In the genomic region with DNA sequence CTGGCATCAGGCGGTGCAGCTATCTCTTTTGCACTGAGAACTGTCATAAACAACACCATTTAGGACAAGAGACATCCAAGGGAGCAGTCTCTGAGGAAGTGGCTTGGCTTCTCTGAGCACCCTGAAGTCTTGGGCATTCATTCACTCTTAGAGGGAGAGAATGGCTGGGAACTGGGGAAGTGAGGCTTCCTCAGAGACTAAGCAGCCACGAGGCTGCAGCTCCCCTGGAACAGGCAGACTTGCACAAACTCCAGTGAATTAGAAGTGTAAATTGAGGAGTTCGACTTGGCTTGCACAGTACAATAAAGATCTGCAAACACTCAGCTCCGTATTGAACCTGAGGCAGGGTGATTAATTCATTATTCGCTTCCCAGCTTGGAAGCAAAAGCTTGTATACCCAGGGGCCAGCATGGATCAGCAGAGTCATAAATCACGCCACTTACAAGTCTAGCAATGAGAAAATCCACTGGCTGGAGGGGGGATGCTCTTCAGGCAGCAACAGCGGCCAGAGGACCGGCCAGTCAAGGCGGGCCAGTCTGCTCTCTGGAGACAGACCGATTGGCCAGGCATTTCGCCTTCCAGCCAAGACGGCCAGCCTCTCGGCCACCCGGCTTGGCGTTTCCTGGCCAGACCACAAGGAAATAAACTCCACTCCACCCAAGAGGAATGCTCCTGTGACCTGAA, we compare ENCODE assay signal across 13 cellular contexts.
DNase-seq lines count a peak whose midpoint lies in the region; ATAC-seq, FAIRE-seq and TF ChIP-seq lines count a peak whose summit lies in the region.
"Had no signal": no experiment of that assay in that cellular context is flagged by ENCODE, and none has a peak within 500 bp of the region (broad histone marks: within the 10 kb centered on the region; RNA-seq: fewer than 3 reads in every experiment).

No MANE protein-coding gene starts in this region.

- H3K36me3 ChIP-seq in brain microvascular endothelial cell (replicated peaks), result no peaks in the 10 kb centered on the region
- H3K36me3 ChIP-seq in stomach smooth muscle (ENCODE audit: control insufficient read depth in 2 of 2, insufficient read depth in 2 of 2, low read length in 2 of 2), result no peaks in the 10 kb centered on the region

- no peak overlapping the region for H3K27ac ChIP-seq in brain microvascular endothelial cell
- H3K27ac ChIP-seq in stomach smooth muscle (ENCODE audit: low read length), result peak overlapping the region; percentile 24

- no peak for TF ChIP-seq POLR2A in GM12892 (IDR thresholded peaks at IDR 0.05; ENCODE audit: low read depth, low read length)

- in situ Hi-C loops in brain microvascular endothelial cell (cut with HindIII; ENCODE audit: low pct_ligation_motif_present, low sequenced_read_pairs), result no loop called here

- ATAC-seq in left colon (peak; percentile 46), GM18498 (IDR thresholded peaks at IDR 0.05; ENCODE audit: unreplicated experiment) (no peak)
- ATAC-seq in naive thymus-derived CD8-positive, alpha-beta T cell, result no peak

- H3K27me3 ChIP-seq in brain microvascular endothelial cell (replicated peaks) (no peaks in the 10 kb centered on the region), stomach smooth muscle (ENCODE audit: control insufficient read depth in 1 of 2, insufficient read depth in 2 of 2, low read length in 2 of 2) (peaks cover 0 to 2% of the 10 kb centered on the region in 2 donors)

- no peak overlapping the region for H3K4me3 Mint-ChIP-seq in naive thymus-derived CD8-positive, alpha-beta T cell
- H3K4me3 Mint-ChIP-seq: activated T-cell treated with anti-CD3 and anti-CD28 coated beads, Interleukin-2, amount 50 U/mL, for 24 hours had no signal

- H3K27ac Mint-ChIP-seq in naive thymus-derived CD8-positive, alpha-beta T cell, result no peak overlapping the region
- H3K27ac Mint-ChIP-seq: activated T-cell treated with anti-CD3 and anti-CD28 coated beads, Interleukin-2, amount 50 U/mL, for 24 hours had no signal

- H3K4me3 ChIP-seq in brain microvascular endothelial cell (ENCODE audit: low read depth, low read length) (no peak overlapping the region), stomach smooth muscle (ENCODE audit: low read length in 2 of 2) (peak overlapping the region in 1 of 2 donors; percentile 49)

- FAIRE-seq in GM12892 (lab: Jason Lieb, UNC), result no peak
- FAIRE-seq: G401.6 had no signal

- H3K9me3 Mint-ChIP-seq in naive thymus-derived CD8-positive, alpha-beta T cell, result peaks cover 0 to 3% (median 0%) of the 10 kb centered on the region in 9 donors
- H3K9me3 Mint-ChIP-seq: activated T-cell treated with anti-CD3 and anti-CD28 coated beads, Interleukin-2, amount 50 U/mL, for 24 hours had no signal

- H3K4me1 ChIP-seq in stomach smooth muscle (ENCODE audit: control insufficient read depth, insufficient read depth, low read length), result peaks cover 22% of the 10 kb centered on the region

- peaks cover 0 to 2% (median 0%) of the 10 kb centered on the region in 4 donors for H3K4me1 Mint-ChIP-seq in naive thymus-derived CD8-positive, alpha-beta T cell

- peaks cover 33 to 52% (median 38%) of the 10 kb centered on the region in 5 donors for H3K27me3 Mint-ChIP-seq in naive thymus-derived CD8-positive, alpha-beta T cell

- no peak for TF ChIP-seq CTCF in brain microvascular endothelial cell (IDR thresholded peaks at IDR 0.05; ENCODE audit: low read depth, low read length, missing control alignments)

- peak; percentile 87 for DNase-seq in H4 (ENCODE audit: low spot score)
- peak; percentile 18 for DNase-seq in brain microvascular endothelial cell
- peak; percentile 39 for DNase-seq in left colon
- DNase-seq in GM12892 (ENCODE audit: insufficient read length), result no peak
- no peak for DNase-seq in naive thymus-derived CD8-positive, alpha-beta T cell
- no peak for DNase-seq in NOMO-1 treated with dmso at 0.1 percent for 144 hours (lab: John Stamatoyannopoulos, UW; ENCODE audit: unreplicated experiment)
- DNase-seq: activated T-cell treated with anti-CD3 and anti-CD28 coated beads, Interleukin-2, amount 50 U/mL, for 24 hours; effector memory CD4-positive, alpha-beta T cell; NCI-H2081 treated with DMSO at 0.1 percent for 48 hours; SW 1271 had no signal

- no peaks in the 10 kb centered on the region for H3K9me3 ChIP-seq in stomach smooth muscle (ENCODE audit: control insufficient read depth in 2 of 2, low read length in 2 of 2)

- intact Hi-C loops in left colon (cut with DNase I, micrococcal nuclease), result no loop called here

- no peak overlapping the region for H3K9ac ChIP-seq in stomach smooth muscle (ENCODE audit: low read length in 2 of 2)

- POLR2A ChIA-PET in naive thymus-derived CD8-positive, alpha-beta T cell (lab: Charles Lee), result no interaction called here

- H3K36me3 Mint-ChIP-seq in naive thymus-derived CD8-positive, alpha-beta T cell, result peaks cover 0 to 8% (median 3%) of the 10 kb centered on the region in 3 donors

Comparison
In these comparisons a context has a peak if more than half of its experiments do, and no peak if none do; other contexts are left out.
1. DNase-seq: peak in H4 (single experiment), brain microvascular endothelial cell (single experiment) and left colon (2 of 2); none in GM12892 (single experiment), naive thymus-derived CD8-positive, alpha-beta T cell (0 of 10) and NOMO-1 treated with dmso at 0.1 percent for 144 hours (single experiment).